In the genomic region with DNA sequence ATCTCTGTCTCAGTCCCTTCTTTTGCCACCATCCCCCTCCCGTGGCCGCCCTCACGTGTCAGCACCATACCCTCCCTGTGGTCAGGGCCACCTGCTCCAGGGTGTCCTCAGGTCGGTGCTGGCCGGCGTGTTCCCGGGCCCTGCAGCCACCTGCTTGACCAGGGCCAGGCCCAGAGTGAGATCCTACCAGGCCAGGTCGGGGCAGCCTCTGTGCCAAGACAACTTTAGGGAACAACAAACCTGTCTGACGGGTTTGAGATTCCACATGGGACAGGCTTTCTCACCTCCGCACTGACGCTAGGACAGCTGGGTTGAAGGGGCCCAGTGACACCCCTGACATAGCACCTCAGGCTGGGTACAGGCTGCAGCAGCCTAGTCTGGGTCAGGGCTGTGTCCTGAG, we compare ENCODE assay signal across 10 cellular contexts.
DNase-seq lines count a peak whose midpoint lies in the region; ATAC-seq and TF ChIP-seq lines count a peak whose summit lies in the region.
"Had no signal": no experiment of that assay in that cellular context is flagged by ENCODE, and none has a peak within 500 bp of the region (broad histone marks: within the 10 kb centered on the region; RNA-seq: fewer than 3 reads in every experiment).

No MANE protein-coding gene starts in this region.

- peak overlapping the region; percentile 23 for H3K27ac Mint-ChIP-seq in nephron progenitor cell

- H3K4me3 ChIP-seq in LNCaP clone FGC (ENCODE audit: low read depth, low read length), result no peak overlapping the region
- H3K4me3 ChIP-seq in epithelial cell of esophagus (ENCODE audit: low read length), result no peak overlapping the region

- no peaks in the 10 kb centered on the region for H3K9me3 Mint-ChIP-seq in nephron progenitor cell
- H3K9me3 Mint-ChIP-seq: activated naive CD8-positive, alpha-beta T cell treated with anti-CD3 and anti-CD28 coated beads, Interleukin-2, amount 10 ng/mL, durations not matched to agents 7 days and 5 days had no signal

- ATAC-seq in GM19328 (IDR thresholded peaks at IDR 0.05; ENCODE audit: unreplicated experiment) (no peak), HG03520 (IDR thresholded peaks at IDR 0.05; ENCODE audit: unreplicated experiment) (no peak)

- H3K27me3 Mint-ChIP-seq in nephron progenitor cell (ENCODE audit: low read depth, poor library complexity), result peaks cover 4% of the 10 kb centered on the region

- TF ChIP-seq CTCF in 22Rv1 (IDR thresholded peaks at IDR 0.05) (no peak), LNCaP clone FGC (IDR thresholded peaks at IDR 0.05; ENCODE audit: control insufficient read depth, extremely low read depth, insufficient read depth) (no peak), epithelial cell of esophagus (IDR thresholded peaks at IDR 0.05; ENCODE audit: insufficient read depth, low read depth, low read length, missing control alignments) (no peak), nephron progenitor cell (IDR thresholded peaks at IDR 0.05) (no peak)

- peak; percentile 96 for DNase-seq in LNCaP clone FGC (ENCODE audit: low read depth)
- peak; percentile 83 for DNase-seq in epithelial cell of esophagus (ENCODE audit: low read depth)
- no peak for DNase-seq in nephron progenitor cell
- no peak for DNase-seq in NCI-H187 treated with DMSO at 0.1 percent for 48 hours (lab: John Stamatoyannopoulos, UW)
- DNase-seq in NCI-H226, result no peak
- DNase-seq: activated naive CD8-positive, alpha-beta T cell treated with anti-CD3 and anti-CD28 coated beads, Interleukin-2, amount 10 ng/mL, durations not matched to agents 7 days and 5 days had no signal

- H3K36me3 Mint-ChIP-seq in nephron progenitor cell (ENCODE audit: low read depth), result no peaks in the 10 kb centered on the region
- H3K36me3 Mint-ChIP-seq: activated naive CD8-positive, alpha-beta T cell treated with anti-CD3 and anti-CD28 coated beads, Interleukin-2, amount 10 ng/mL, durations not matched to agents 7 days and 5 days had no signal

- H3K4me1 Mint-ChIP-seq in nephron progenitor cell, result peaks cover 18% of the 10 kb centered on the region

- H3K4me3 Mint-ChIP-seq in nephron progenitor cell, result no peak overlapping the region
- H3K4me3 Mint-ChIP-seq: activated naive CD8-positive, alpha-beta T cell treated with anti-CD3 and anti-CD28 coated beads, Interleukin-2, amount 10 ng/mL, durations not matched to agents 7 days and 5 days had no signal

- peak overlapping the region; percentile 63 for H3K27ac ChIP-seq in 22Rv1
- H3K27ac ChIP-seq: KMS-11 had no signal

Comparison
In these comparisons a context has a peak if more than half of its experiments do, and no peak if none do; other contexts are left out.
1. DNase-seq: peak in LNCaP clone FGC (single experiment) and epithelial cell of esophagus (single experiment); none in nephron progenitor cell (single experiment), NCI-H187 treated with DMSO at 0.1 percent for 48 hours (single experiment) and NCI-H226 (single experiment).